Comparison of ENCODE assay signal across 10 cellular contexts in genomic region chr3:124770341-124771082, GRCh38. TPM values are rescaled to one million over a fixed set of nuclear protein-coding genes. Genes with fewer than 3 reads are reported as not detected.
DNase-seq lines count a peak whose midpoint lies in the region; ATAC-seq, FAIRE-seq and TF ChIP-seq lines count a peak whose summit lies in the region.
"Had no signal": no experiment of that assay in that cellular context is flagged by ENCODE, and none has a peak within 500 bp of the region (broad histone marks: within the 10 kb centered on the region; RNA-seq: fewer than 3 reads in every experiment).

No MANE protein-coding gene starts in this region.

- H3K4me1 ChIP-seq in MM.1S (ENCODE audit: low read length) (peaks cover 61% of the 10 kb centered on the region), right atrium auricular region (peaks cover 0 to 66% of the 10 kb centered on the region in 2 donors), stomach (peaks cover 10 to 53% (median 32%) of the 10 kb centered on the region in 4 donors)
- H3K4me1 ChIP-seq in effector memory CD4-positive, alpha-beta T cell (ENCODE audit: control insufficient read depth, insufficient read depth, low read length, poor library complexity, severe bottlenecking): no peaks in the 10 kb centered on the region

- FAIRE-seq in H54 (lab: Jason Lieb, UNC): no peak

- H3K9me3 ChIP-seq in MM.1S (replicated peaks; ENCODE audit: insufficient read depth, low read length) (no peaks in the 10 kb centered on the region), right atrium auricular region (no peaks in the 10 kb centered on the region), stomach (no peaks in the 10 kb centered on the region)
- no peaks in the 10 kb centered on the region for H3K9me3 ChIP-seq in effector memory CD4-positive, alpha-beta T cell (ENCODE audit: control insufficient read depth, low read length)

- H3K36me3 ChIP-seq in MM.1S (replicated peaks; ENCODE audit: insufficient read depth, low read length) (no peaks in the 10 kb centered on the region), right atrium auricular region (peaks cover 33% of the 10 kb centered on the region), stomach (peaks cover 7 to 49% (median 43%) of the 10 kb centered on the region in 4 donors)
- no peaks in the 10 kb centered on the region for H3K36me3 ChIP-seq in effector memory CD4-positive, alpha-beta T cell (ENCODE audit: control insufficient read depth, insufficient read depth, low read length)

- no peak for TF ChIP-seq CTCF in MM.1S (IDR thresholded peaks at IDR 0.05; ENCODE audit: low read length)
- no peak for TF ChIP-seq CTCF in right atrium auricular region (IDR thresholded peaks at IDR 0.05)
- no peak for TF ChIP-seq CTCF in stomach (IDR thresholded peaks at IDR 0.05)

- no peaks in the 10 kb centered on the region for H3K79me2 ChIP-seq in MM.1S (ENCODE audit: low read length)

- TF ChIP-seq EP300 in stomach (IDR thresholded peaks at IDR 0.05): no peak

- no peaks in the 10 kb centered on the region for H3K9me2 ChIP-seq in MM.1S (replicated peaks; ENCODE audit: insufficient read depth, low read length)

- H3K4me3 ChIP-seq in MM.1S (ENCODE audit: low read length) (no peak overlapping the region), right atrium auricular region (no peak overlapping the region), stomach (no peak overlapping the region)
- H3K4me3 ChIP-seq in effector memory CD4-positive, alpha-beta T cell (ENCODE audit: insufficient read depth, low read depth, low read length, poor library complexity, severe bottlenecking): no peak overlapping the region

- H3F3A ChIP-seq in MM.1S (ENCODE audit: insufficient read depth, low read length): peaks cover 35% of the 10 kb centered on the region

- no peak for ATAC-seq in GM18870 (IDR thresholded peaks at IDR 0.05; ENCODE audit: unreplicated experiment)

- no peak overlapping the region for H2AFZ ChIP-seq in MM.1S (ENCODE audit: low read length)

- DNase-seq in MM.1S: peak; percentile 70
- DNase-seq in amniotic epithelial cell (ENCODE audit: low read depth): peak; percentile 69
- no peak for DNase-seq in right atrium auricular region (ENCODE audit: low spot score)
- no peak for DNase-seq in stomach
- DNase-seq in H54 (ENCODE audit: insufficient read length, low spot score): no peak
- no peak for DNase-seq in SKM-1 (lab: John Stamatoyannopoulos, UW; ENCODE audit: unreplicated experiment)
- DNase-seq in effector memory CD4-positive, alpha-beta T cell: no peak
- DNase-seq: activated naive CD4-positive, alpha-beta T cell treated with anti-CD3 and anti-CD28 coated beads, Interleukin-2, amount 10 ng/mL, durations not matched to agents 7 days and 5 days; stimulated activated CD4-positive, alpha-beta T cell treated with anti-CD3 and anti-CD28 coated beads, Interleukin-4, amount 100 ng/mL, for 4 hours had no signal

- no peaks in the 10 kb centered on the region for H4K20me1 ChIP-seq in MM.1S (ENCODE audit: insufficient read depth, low read length)

- 64 to 73% (median 68%) methylated on average over 9 to 10 of the region's 10 CpGs for WGBS in stomach, 5 donors

- H3K4me2 ChIP-seq in MM.1S (ENCODE audit: low read depth, low read length): peak overlapping the region; percentile 44

- intact Hi-C loops in stomach (cut with DNase I; ENCODE audit: low total_unique reads): no loop called here

- no peaks in the 10 kb centered on the region for H3K27me3 ChIP-seq in MM.1S (replicated peaks; ENCODE audit: insufficient read depth, low read length)
- no peaks in the 10 kb centered on the region for H3K27me3 ChIP-seq in right atrium auricular region
- H3K27me3 ChIP-seq in stomach: no peaks in the 10 kb centered on the region
- H3K27me3 ChIP-seq in effector memory CD4-positive, alpha-beta T cell (replicated peaks; ENCODE audit: control insufficient read depth, insufficient read depth, low read length, poor library complexity, severe bottlenecking): peaks cover 3% of the 10 kb centered on the region

- H3K9ac ChIP-seq in MM.1S (ENCODE audit: low read length): peak overlapping the region; percentile 48

- TF ChIP-seq POLR2A in stomach (IDR thresholded peaks at IDR 0.05) (no peak), H54 (IDR thresholded peaks at IDR 0.05; ENCODE audit: low read depth, low read length) (no peak)

- H3K27ac ChIP-seq in MM.1S (ENCODE audit: low read length) (peak overlapping the region; percentile 85), right atrium auricular region (peak overlapping the region; percentile 77 to 86), stomach (peak overlapping the region in 3 of 5 donors; percentile 30 to 75 (median 49))
- no peak overlapping the region for H3K27ac ChIP-seq in effector memory CD4-positive, alpha-beta T cell (ENCODE audit: insufficient read depth, low read length, poor library complexity, severe bottlenecking)

RNA-seq across cellular contexts. Expression of gene UMPS, which starts 40.3 kb away (rescaled TPM):
- total RNA-seq in right atrium auricular region (10 to 100 TPM in 1 of 2 donors, 1 to 10 TPM in 1; 6.6 to 14.3 TPM), stomach (10 to 100 TPM in 3 of 5 donors, 1 to 10 TPM in 2; 1.8 to 48.3 (median 28.8) TPM)
- 10 to 100 TPM; 12.6 to 24.7 (median 16.4) TPM for polyA plus RNA-seq in stomach

Comparison
In these comparisons a context has a peak if more than half of its experiments do, and no peak if none do; other contexts are left out.
1. DNase-seq: peak in MM.1S (single experiment) and amniotic epithelial cell (single experiment); none in right atrium auricular region (single experiment), stomach (single experiment), H54 (single experiment), SKM-1 (single experiment) and effector memory CD4-positive, alpha-beta T cell (0 of 3).